Comparison of ENCODE assay signal across 16 cellular contexts in the genomic region with DNA sequence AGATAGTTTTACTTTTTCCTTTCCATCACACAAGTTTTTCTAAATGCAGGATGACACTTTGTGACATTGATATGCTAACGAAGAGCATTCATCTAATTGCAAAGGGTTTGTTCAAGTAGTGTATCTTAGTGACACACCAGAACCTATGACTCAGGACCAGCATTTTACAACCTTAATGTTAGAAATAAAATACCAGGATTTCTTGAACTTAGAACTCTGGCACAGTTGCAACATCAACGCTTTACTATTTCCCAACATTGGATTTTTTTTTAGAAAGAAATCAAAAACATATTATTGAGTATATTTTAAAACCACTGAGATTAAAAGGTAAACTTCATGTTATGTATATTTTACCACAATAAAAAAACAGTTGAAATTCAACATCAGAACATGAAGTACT. TPM values are rescaled to one million over a fixed set of nuclear protein-coding genes. Genes with fewer than 3 reads are reported as not detected.
A peak's percentile ranks its signal among the peaks of the same experiment; 100 is the strongest.
DNase-seq lines count a peak whose midpoint lies in the region; ATAC-seq, FAIRE-seq and TF ChIP-seq lines count a peak whose summit lies in the region.
"Had no signal": no experiment of that assay in that cellular context is flagged by ENCODE, and none has a peak within 500 bp of the region (broad histone marks: within the 10 kb centered on the region; RNA-seq: fewer than 3 reads in every experiment).

No MANE protein-coding gene starts in this region.

- no peaks in the 10 kb centered on the region for H3K27me3 ChIP-seq in adipocyte (replicated peaks; ENCODE audit: control insufficient read depth, insufficient read depth, low read length)
- no peaks in the 10 kb centered on the region for H3K27me3 ChIP-seq in small intestine (ENCODE audit: control insufficient read depth in 2 of 2, insufficient read depth in 2 of 2, low read length in 2 of 2)
- H3K27me3 ChIP-seq: suprapubic skin had no signal

- TF ChIP-seq CTCF in foreskin fibroblast (IDR thresholded peaks at IDR 0.05; ENCODE audit: low read depth, low read length) = no peak

- peak; percentile 58 for DNase-seq in GM04504 (ENCODE audit: low read depth)
- DNase-seq in adipocyte (ENCODE audit: low read depth) = peak; percentile 94
- peak; percentile 72 to 85 for DNase-seq in foreskin fibroblast
- peak; percentile 86 for DNase-seq in small intestine
- DNase-seq in activated T-cell treated with anti-CD3 and anti-CD28 coated beads, Interleukin-2, amount 50 U/mL, for 1 hour = no peak
- no peak for DNase-seq in substantia nigra (lab: John Stamatoyannopoulos, UW)
- no peak for DNase-seq in COLO668 (lab: John Stamatoyannopoulos, UW; ENCODE audit: unreplicated experiment)
- DNase-seq: activated CD4-positive, alpha-beta T cell treated with anti-CD3 and anti-CD28 coated beads, Interleukin-2, amount 10 ng/mL, durations not matched to agents 7 days and 5 days; activated T-cell treated with anti-CD3 and anti-CD28 coated beads, Interleukin-2, amount 50 U/mL, for 48 hours; amygdala; dermis blood vessel endothelial cell; midbrain; nucleus accumbens had no signal

- ATAC-seq in GM19035 (IDR thresholded peaks at IDR 0.05; ENCODE audit: unreplicated experiment) = no peak

- no peaks in the 10 kb centered on the region for H3K36me3 ChIP-seq in adipocyte (ENCODE audit: control insufficient read depth, insufficient read depth, low read length, severe bottlenecking)
- H3K36me3 ChIP-seq in small intestine (ENCODE audit: control insufficient read depth in 2 of 2, insufficient read depth in 2 of 2, low read length in 2 of 2) = no peaks in the 10 kb centered on the region
- H3K36me3 ChIP-seq: suprapubic skin had no signal

- 14 to 53% (median 35%) methylated on average over 2 of the region's 2 CpGs for WGBS in small intestine, 3 donors

- H3K4me3 ChIP-seq in adipocyte (ENCODE audit: low read length) (no peak overlapping the region), foreskin fibroblast (ENCODE audit: low read depth in 1 of 2, low read length in 2 of 2) (no peak overlapping the region), small intestine (ENCODE audit: low read depth in 1 of 2, low read length in 2 of 2) (no peak overlapping the region)
- H3K4me3 ChIP-seq: suprapubic skin had no signal

- peaks cover 31% of the 10 kb centered on the region for H3K4me1 ChIP-seq in adipocyte (ENCODE audit: control insufficient read depth, insufficient read depth, low read length)
- H3K4me1 ChIP-seq in small intestine (ENCODE audit: control insufficient read depth in 2 of 2, insufficient read depth in 1 of 2, low read depth in 1 of 2, low read length in 1 of 2) = peaks cover 2% of the 10 kb centered on the region in 2 donors

- H3K9me3 ChIP-seq in adipocyte (ENCODE audit: control insufficient read depth, low read length) (no peaks in the 10 kb centered on the region), small intestine (ENCODE audit: control insufficient read depth, low read depth) (no peaks in the 10 kb centered on the region)
- H3K9me3 ChIP-seq: suprapubic skin had no signal

- FAIRE-seq in small intestine (lab: Jason Lieb, UNC) = no peak
- FAIRE-seq: frontal cortex had no signal

- H3K9ac ChIP-seq in adipocyte (ENCODE audit: low read length) = peak overlapping the region; percentile 81

- H3K27ac ChIP-seq in small intestine (ENCODE audit: low read depth in 1 of 2, low read length in 1 of 2) = no peak overlapping the region
- H3K27ac ChIP-seq in substantia nigra (ENCODE audit: low read depth, low read length, poor library complexity, severe bottlenecking) = no peak overlapping the region
- H3K27ac ChIP-seq: suprapubic skin had no signal

RNA-seq across cellular contexts. Expression of gene PLEKHG6, which starts 17.9 kb away (rescaled TPM):
- polyA plus RNA-seq in small intestine = 100 to 1,000 TPM in 2 of 3 donors, 10 to 100 TPM in 1; 48.0 to 167 (median 105) TPM

RNA-seq across cellular contexts. Expression of gene TNFRSF1A, which starts 49.3 kb away (rescaled TPM):
- polyA plus RNA-seq in small intestine = 100 to 1,000 TPM in 1 of 3 donors, 10 to 100 TPM in 2; 77.2 to 102 (median 92.9) TPM

Comparison
In these comparisons a context has a peak if more than half of its experiments do, and no peak if none do; other contexts are left out.
1. DNase-seq: peak in GM04504 (single experiment), adipocyte (single experiment), foreskin fibroblast (2 of 2) and small intestine (single experiment); none in activated T-cell treated with anti-CD3 and anti-CD28 coated beads, Interleukin-2, amount 50 U/mL, for 1 hour (single experiment), substantia nigra (0 of 49) and COLO668 (single experiment).